ENCODE assay signal across 8 cellular contexts in the genomic region with DNA sequence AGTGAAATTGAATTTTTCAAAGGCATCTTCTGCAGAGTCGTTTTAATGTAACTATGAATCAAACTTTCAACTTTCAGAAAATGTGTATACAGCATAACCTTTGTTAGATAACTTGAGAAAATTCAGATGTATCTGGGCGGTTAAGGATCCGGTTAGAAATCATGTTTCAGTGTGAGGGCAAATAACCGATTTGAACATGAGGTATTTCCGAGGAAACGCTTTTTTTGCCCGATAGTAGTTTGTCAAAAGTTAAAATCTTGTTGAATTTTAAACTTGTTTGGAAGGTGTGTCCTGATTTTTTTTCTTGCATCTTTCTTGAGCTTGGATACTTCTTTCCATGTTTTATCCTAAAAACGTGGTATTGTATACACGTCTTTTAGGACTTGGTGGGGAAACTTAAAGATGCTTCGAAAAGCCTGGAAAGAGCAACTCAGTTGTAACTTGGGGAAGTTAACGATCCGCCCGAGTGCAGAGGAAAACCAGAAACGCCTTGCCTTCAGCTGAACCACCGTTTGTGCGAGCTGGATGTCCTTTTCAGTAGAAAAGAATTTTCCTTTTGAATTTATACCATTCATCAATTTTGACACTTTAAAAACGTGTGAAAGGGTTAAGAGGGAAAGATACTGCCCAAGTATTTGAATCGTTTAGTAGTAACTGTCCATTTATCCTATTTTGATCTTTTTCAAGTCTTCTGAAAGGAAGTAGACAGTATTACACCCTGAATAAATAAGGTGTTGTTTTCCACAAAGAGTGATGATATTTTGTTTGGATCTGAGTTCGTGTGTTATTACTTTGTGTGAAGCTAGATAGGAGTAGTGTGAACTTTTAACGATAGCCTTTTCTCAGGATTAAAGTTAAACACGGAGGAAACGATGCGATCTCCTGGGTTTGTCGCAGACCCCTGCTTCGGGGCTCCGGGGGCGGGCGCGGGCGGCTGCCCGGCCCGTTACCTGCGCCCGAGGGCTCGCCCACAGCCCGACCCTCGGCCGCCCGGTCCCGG. TPM values are rescaled to one million over a fixed set of nuclear protein-coding genes. Genes with fewer than 3 reads are reported as not detected.
A peak's percentile ranks its signal among the peaks of the same experiment; 100 is the strongest.
DNase-seq lines count a peak whose midpoint lies in the region; ATAC-seq and TF ChIP-seq lines count a peak whose summit lies in the region.

No MANE protein-coding gene starts in this region.

- intact Hi-C loops in Right ventricle myocardium superior (cut with DNase I): loop anchor here (5.0 kb wide), 1 partner anchor 68 kb away; no protein-coding TSS in a partner anchor

- no peak for TF ChIP-seq CTCF in cardiac muscle cell (IDR thresholded peaks at IDR 0.05; ENCODE audit: low read depth, low read length)

- H3K27me3 Mint-ChIP-seq in activated CD4-positive, alpha-beta memory T cell treated with anti-CD3 and anti-CD28 coated beads, Interleukin-2, amount 10 ng/mL, durations not matched to agents 7 days and 5 days: peaks cover 31% of the 10 kb centered on the region

- H3K27me3 ChIP-seq in cardiac muscle cell: peaks cover 72% of the 10 kb centered on the region
- H3K27me3 ChIP-seq in iPS-20b (ENCODE audit: insufficient read depth, low read length): peaks cover 80% of the 10 kb centered on the region

- CTCF ChIA-PET in activated CD4-positive, alpha-beta memory T cell treated with anti-CD3 and anti-CD28 coated beads, Interleukin-2, amount 10 ng/mL, durations not matched to agents 7 days and 5 days (lab: Charles Lee): interaction anchor here (0.8 to 1.0 kb wide), 2 partner anchors 13 to 24 kb away, joined by 3 read pairs; no protein-coding TSS in a partner anchor

- H3K4me1 ChIP-seq in cardiac muscle cell (ENCODE audit: low read depth) (peaks cover 19% of the 10 kb centered on the region), iPS-20b (ENCODE audit: insufficient read depth, low read length) (peaks cover 36% of the 10 kb centered on the region; the same call in 1 of the 2 replicates)

- H3K9me3 ChIP-seq in cardiac muscle cell (ENCODE audit: low read depth) (no peaks in the 10 kb centered on the region), iPS-20b (ENCODE audit: insufficient read depth, low read depth, low read length) (no peaks in the 10 kb centered on the region)

- H3K4me3 Mint-ChIP-seq in activated CD4-positive, alpha-beta memory T cell treated with anti-CD3 and anti-CD28 coated beads, Interleukin-2, amount 10 ng/mL, durations not matched to agents 7 days and 5 days: peak overlapping the region; percentile 78

- ATAC-seq in Right ventricle myocardium superior (ENCODE audit: poor library complexity): no peak
- ATAC-seq in stimulated activated naive CD8-positive, alpha-beta T cell treated with anti-CD3 and anti-CD28 coated beads, Interleukin-15, Interleukin-2, amounts not matched to agents 100 U/mL and 50 U/mL, for 24 hours: no peak
- ATAC-seq in GM19023 (IDR thresholded peaks at IDR 0.05; ENCODE audit: unreplicated experiment): no peak

- H3K36me3 ChIP-seq in cardiac muscle cell (no peaks in the 10 kb centered on the region), iPS-20b (ENCODE audit: insufficient read depth, low read depth, low read length) (no peaks in the 10 kb centered on the region)

- H3K27ac Mint-ChIP-seq in activated CD4-positive, alpha-beta memory T cell treated with anti-CD3 and anti-CD28 coated beads, Interleukin-2, amount 10 ng/mL, durations not matched to agents 7 days and 5 days: peak overlapping the region; percentile 79

- H3K9me3 Mint-ChIP-seq in activated CD4-positive, alpha-beta memory T cell treated with anti-CD3 and anti-CD28 coated beads, Interleukin-2, amount 10 ng/mL, durations not matched to agents 7 days and 5 days: no peaks in the 10 kb centered on the region

- no peak overlapping the region for H3K9ac ChIP-seq in iPS-20b (ENCODE audit: low read depth, low read length)

- POLR2A ChIA-PET in activated CD4-positive, alpha-beta memory T cell treated with anti-CD3 and anti-CD28 coated beads, Interleukin-2, amount 10 ng/mL, durations not matched to agents 7 days and 5 days (lab: Charles Lee): interaction anchor here (0.7 to 2.8 kb wide), 7 partner anchors 12 to 326 kb away, joined by 3 to 12 read pairs (median 4); partner anchors contain the start of gene DNAJC1

- H3K4me3 ChIP-seq in cardiac muscle cell: peak overlapping the region; percentile 26
- H3K4me3 ChIP-seq in iPS-20b (ENCODE audit: low read length): peak overlapping the region; percentile 51

- no peak for DNase-seq in cardiac muscle cell (ENCODE audit: low read depth in 1 of 2, low spot score in 1 of 2)
- DNase-seq in Right ventricle myocardium superior: no peak
- no peak for DNase-seq in activated CD4-positive, alpha-beta memory T cell treated with anti-CD3 and anti-CD28 coated beads, Interleukin-2, amount 10 ng/mL, durations not matched to agents 7 days and 5 days
- peak; percentile 21 for DNase-seq in stimulated activated naive CD8-positive, alpha-beta T cell treated with anti-CD3 and anti-CD28 coated beads, Interleukin-15, Interleukin-2, amounts not matched to agents 100 U/mL and 50 U/mL, for 24 hours
- DNase-seq in AML-193 (lab: John Stamatoyannopoulos, UW): no peak
- no peak for DNase-seq in mesenteric fat pad (ENCODE audit: low spot score)

- peaks cover 71% of the 10 kb centered on the region for H3K4me1 Mint-ChIP-seq in activated CD4-positive, alpha-beta memory T cell treated with anti-CD3 and anti-CD28 coated beads, Interleukin-2, amount 10 ng/mL, durations not matched to agents 7 days and 5 days

- H3K36me3 Mint-ChIP-seq in activated CD4-positive, alpha-beta memory T cell treated with anti-CD3 and anti-CD28 coated beads, Interleukin-2, amount 10 ng/mL, durations not matched to agents 7 days and 5 days (ENCODE audit: low read depth): peaks cover 39% of the 10 kb centered on the region

- no peak overlapping the region for H3K27ac ChIP-seq in cardiac muscle cell
- no peak overlapping the region for H3K27ac ChIP-seq in iPS-20b (ENCODE audit: low read length)

RNA-seq across cellular contexts. Expression of gene BMI1, which starts 1.0 kb away (rescaled TPM):
- total RNA-seq in cardiac muscle cell (16.7 and 17.3 TPM in 2 replicates), Right ventricle myocardium superior (36.5 TPM), mesenteric fat pad (58.1 TPM)
- polyA plus RNA-seq in cardiac muscle cell: 10.4 and 12.9 TPM in 2 replicates
- total RNA-seq in activated CD4-positive, alpha-beta memory T cell treated with anti-CD3 and anti-CD28 coated beads, Interleukin-2, amount 10 ng/mL, durations not matched to agents 7 days and 5 days: 10 to 100 TPM; 64.0 to 66.5 TPM

RNA-seq across cellular contexts. Expression of gene COMMD3, which starts 3.7 kb away (rescaled TPM):
- total RNA-seq in cardiac muscle cell (24.8 and 54.3 TPM in 2 replicates), Right ventricle myocardium superior (87.0 TPM), mesenteric fat pad (46.8 TPM)
- 122 and 132 TPM in 2 replicates for polyA plus RNA-seq in cardiac muscle cell
- 10 to 100 TPM; 82.6 to 97.0 TPM for total RNA-seq in activated CD4-positive, alpha-beta memory T cell treated with anti-CD3 and anti-CD28 coated beads, Interleukin-2, amount 10 ng/mL, durations not matched to agents 7 days and 5 days

RNA-seq across cellular contexts. Expression of gene SPAG6, which starts 25.4 kb away (rescaled TPM):
- total RNA-seq in cardiac muscle cell (not detected in 2 replicates), Right ventricle myocardium superior (not detected), mesenteric fat pad (0.51 TPM)
- polyA plus RNA-seq in cardiac muscle cell: 0.66 TPM in 1 of 2 replicates, not detected in the other
- total RNA-seq in activated CD4-positive, alpha-beta memory T cell treated with anti-CD3 and anti-CD28 coated beads, Interleukin-2, amount 10 ng/mL, durations not matched to agents 7 days and 5 days: 1 to 10 TPM; 1.2 to 1.4 TPM
